In genomic region chr4:2803624-2804448, GRCh38 we compare ENCODE assay signal across 8 cellular contexts. TPM values are rescaled to one million over a fixed set of nuclear protein-coding genes. Genes with fewer than 3 reads are reported as not detected.
A peak's percentile ranks its signal among the peaks of the same experiment; 100 is the strongest.
DNase-seq lines count a peak whose midpoint lies in the region; ATAC-seq and TF ChIP-seq lines count a peak whose summit lies in the region.

No MANE protein-coding gene starts in this region.

- H3K9me3 ChIP-seq in adipocyte (ENCODE audit: control insufficient read depth, low read length), result no peaks in the 10 kb centered on the region
- no peaks in the 10 kb centered on the region for H3K9me3 ChIP-seq in upper lobe of right lung
- H3K9me3 ChIP-seq in endodermal cell (ENCODE audit: control insufficient read depth, low read length), result no peaks in the 10 kb centered on the region

- no peaks in the 10 kb centered on the region for H3K9me3 Mint-ChIP-seq in activated naive CD8-positive, alpha-beta T cell treated with anti-CD3 and anti-CD28 coated beads, Interleukin-2, amount 10 ng/mL, durations not matched to agents 7 days and 5 days
- H3K9me3 Mint-ChIP-seq in activated naive CD8-positive, alpha-beta T cell treated with anti-CD3 and anti-CD28 coated beads for 36 hours, result no peaks in the 10 kb centered on the region
- H3K9me3 Mint-ChIP-seq in endodermal cell, result no peaks in the 10 kb centered on the region

- peaks cover 1% of the 10 kb centered on the region for H3K36me3 Mint-ChIP-seq in activated naive CD8-positive, alpha-beta T cell treated with anti-CD3 and anti-CD28 coated beads, Interleukin-2, amount 10 ng/mL, durations not matched to agents 7 days and 5 days
- H3K36me3 Mint-ChIP-seq in activated naive CD8-positive, alpha-beta T cell treated with anti-CD3 and anti-CD28 coated beads for 36 hours, result peaks cover 4% of the 10 kb centered on the region
- H3K36me3 Mint-ChIP-seq in endodermal cell (ENCODE audit: low read depth), result no peaks in the 10 kb centered on the region

- H3K4me1 ChIP-seq in adipocyte (ENCODE audit: control insufficient read depth, insufficient read depth, low read length) (peaks cover 74% of the 10 kb centered on the region), upper lobe of right lung (peaks cover 89% of the 10 kb centered on the region), endodermal cell (ENCODE audit: control insufficient read depth, insufficient read depth, low read length) (no peaks in the 10 kb centered on the region)

- H3K27me3 ChIP-seq in adipocyte (replicated peaks; ENCODE audit: control insufficient read depth, insufficient read depth, low read length) (no peaks in the 10 kb centered on the region), upper lobe of right lung (no peaks in the 10 kb centered on the region), endodermal cell (ENCODE audit: control insufficient read depth, insufficient read depth, low read length, poor library complexity, severe bottlenecking) (no peaks in the 10 kb centered on the region)

- H3K27ac ChIP-seq in upper lobe of right lung (peak overlapping the region; percentile 85), endodermal cell (ENCODE audit: low read depth, low read length) (no peak overlapping the region)

- H3K9ac ChIP-seq in adipocyte (ENCODE audit: low read length), result peak overlapping the region; percentile 45
- no peak overlapping the region for H3K9ac ChIP-seq in endodermal cell (ENCODE audit: extremely low read depth, low read length, poor library complexity, severe bottlenecking)

- H3K4me3 Mint-ChIP-seq in activated naive CD8-positive, alpha-beta T cell treated with anti-CD3 and anti-CD28 coated beads, Interleukin-2, amount 10 ng/mL, durations not matched to agents 7 days and 5 days, result no peak overlapping the region
- H3K4me3 Mint-ChIP-seq in activated naive CD8-positive, alpha-beta T cell treated with anti-CD3 and anti-CD28 coated beads for 36 hours, result no peak overlapping the region
- no peak overlapping the region for H3K4me3 Mint-ChIP-seq in endodermal cell

- H3K27ac Mint-ChIP-seq in activated naive CD8-positive, alpha-beta T cell treated with anti-CD3 and anti-CD28 coated beads, Interleukin-2, amount 10 ng/mL, durations not matched to agents 7 days and 5 days, result no peak overlapping the region
- no peak overlapping the region for H3K27ac Mint-ChIP-seq in activated naive CD8-positive, alpha-beta T cell treated with anti-CD3 and anti-CD28 coated beads for 36 hours
- no peak overlapping the region for H3K27ac Mint-ChIP-seq in endodermal cell

- H3K27me3 Mint-ChIP-seq in activated naive CD8-positive, alpha-beta T cell treated with anti-CD3 and anti-CD28 coated beads, Interleukin-2, amount 10 ng/mL, durations not matched to agents 7 days and 5 days, result no peaks in the 10 kb centered on the region
- no peaks in the 10 kb centered on the region for H3K27me3 Mint-ChIP-seq in activated naive CD8-positive, alpha-beta T cell treated with anti-CD3 and anti-CD28 coated beads for 36 hours
- H3K27me3 Mint-ChIP-seq in endodermal cell (ENCODE audit: insufficient read depth), result no peaks in the 10 kb centered on the region

- intact Hi-C loops in upper lobe of right lung (cut with DNase I), result no loop called here

- H3K4me1 Mint-ChIP-seq in activated naive CD8-positive, alpha-beta T cell treated with anti-CD3 and anti-CD28 coated beads, Interleukin-2, amount 10 ng/mL, durations not matched to agents 7 days and 5 days, result peaks cover 24% of the 10 kb centered on the region
- H3K4me1 Mint-ChIP-seq in activated naive CD8-positive, alpha-beta T cell treated with anti-CD3 and anti-CD28 coated beads for 36 hours, result peaks cover 22% of the 10 kb centered on the region
- H3K4me1 Mint-ChIP-seq in endodermal cell, result peaks cover 7% of the 10 kb centered on the region

- H3K4me3 ChIP-seq in adipocyte (ENCODE audit: low read length), result no peak overlapping the region
- no peak overlapping the region for H3K4me3 ChIP-seq in upper lobe of right lung
- no peak overlapping the region for H3K4me3 ChIP-seq in endodermal cell (ENCODE audit: low read length)

- no peak for TF ChIP-seq CTCF in upper lobe of right lung (IDR thresholded peaks at IDR 0.05)
- TF ChIP-seq CTCF in endodermal cell (conservative IDR thresholded peaks at IDR 0.05), result no peak

- DNase-seq in activated naive CD8-positive, alpha-beta T cell treated with anti-CD3 and anti-CD28 coated beads, Interleukin-2, amount 10 ng/mL, durations not matched to agents 7 days and 5 days, result peak; percentile 28
- DNase-seq in activated naive CD8-positive, alpha-beta T cell treated with anti-CD3 and anti-CD28 coated beads for 36 hours, result no peak
- DNase-seq in adipocyte (ENCODE audit: low read depth) (no peak), left lobe of liver (ENCODE audit: low spot score) (peak; percentile 54), upper lobe of right lung (peak; percentile 77), endodermal cell (no peak), globus pallidus (ENCODE audit: low spot score) (no peak)

- POLR2A ChIA-PET in activated naive CD8-positive, alpha-beta T cell treated with anti-CD3 and anti-CD28 coated beads, Interleukin-2, amount 10 ng/mL, durations not matched to agents 7 days and 5 days (lab: Charles Lee), result no interaction called here

- H3K36me3 ChIP-seq in adipocyte (ENCODE audit: control insufficient read depth, insufficient read depth, low read length, severe bottlenecking) (no peaks in the 10 kb centered on the region), upper lobe of right lung (no peaks in the 10 kb centered on the region), endodermal cell (ENCODE audit: control insufficient read depth, insufficient read depth, low read length) (no peaks in the 10 kb centered on the region)

- ATAC-seq in activated naive CD8-positive, alpha-beta T cell treated with anti-CD3 and anti-CD28 coated beads, Interleukin-2, amount 10 ng/mL, durations not matched to agents 7 days and 5 days (ENCODE audit: low read depth), result no peak
- ATAC-seq in left lobe of liver (no peak), upper lobe of right lung (peak; percentile 34), GM18519 (IDR thresholded peaks at IDR 0.05; ENCODE audit: low FRiP score, unreplicated experiment) (no peak)

- WGBS in endodermal cell (ENCODE audit: insufficient coverage in 1 of 2, insufficient read length in 1 of 2), 2 experiments, result 92 to 93% methylated on average over 18 to 20 of the region's 20 CpGs

RNA-seq across cellular contexts. Expression of gene SH3BP2, which starts 11.0 kb away (rescaled TPM):
- total RNA-seq in activated naive CD8-positive, alpha-beta T cell treated with anti-CD3 and anti-CD28 coated beads, Interleukin-2, amount 10 ng/mL, durations not matched to agents 7 days and 5 days, result 10 to 100 TPM; 82.6 to 83.7 TPM
- total RNA-seq in activated naive CD8-positive, alpha-beta T cell treated with anti-CD3 and anti-CD28 coated beads for 36 hours, result 10 to 100 TPM; 72.2 to 74.1 TPM
- 59.8 TPM for total RNA-seq in left lobe of liver
- 99.0 TPM for total RNA-seq in upper lobe of right lung
- 10 to 100 TPM; 40.5 to 43.8 TPM for total RNA-seq in endodermal cell
- polyA plus RNA-seq in endodermal cell (2013, experiment 1 of 2), result 28.2 TPM
- 21.3 TPM for polyA plus RNA-seq in endodermal cell (2013, experiment 2 of 2)

RNA-seq across cellular contexts. Expression of gene ADD1, which starts 39.8 kb away (rescaled TPM):
- 100 to 1,000 TPM; 261 to 276 TPM for total RNA-seq in activated naive CD8-positive, alpha-beta T cell treated with anti-CD3 and anti-CD28 coated beads, Interleukin-2, amount 10 ng/mL, durations not matched to agents 7 days and 5 days
- total RNA-seq in activated naive CD8-positive, alpha-beta T cell treated with anti-CD3 and anti-CD28 coated beads for 36 hours, result 100 to 1,000 TPM; 136 TPM
- 113 TPM for total RNA-seq in left lobe of liver
- 286 TPM for total RNA-seq in upper lobe of right lung
- total RNA-seq in endodermal cell, result 100 to 1,000 TPM; 231 to 257 TPM
- 244 TPM for polyA plus RNA-seq in endodermal cell (2013, experiment 1 of 2)
- 230 TPM for polyA plus RNA-seq in endodermal cell (2013, experiment 2 of 2)

RNA-seq across cellular contexts. Expression of gene TNIP2, which starts 47.7 kb away (rescaled TPM):
- total RNA-seq in activated naive CD8-positive, alpha-beta T cell treated with anti-CD3 and anti-CD28 coated beads, Interleukin-2, amount 10 ng/mL, durations not matched to agents 7 days and 5 days, result 10 to 100 TPM; 47.0 to 50.0 TPM
- 10 to 100 TPM; 50.0 to 50.3 TPM for total RNA-seq in activated naive CD8-positive, alpha-beta T cell treated with anti-CD3 and anti-CD28 coated beads for 36 hours
- total RNA-seq in left lobe of liver (13.1 TPM), upper lobe of right lung (43.4 TPM), endodermal cell (10 to 100 TPM; 33.1 to 36.5 TPM)
- polyA plus RNA-seq in endodermal cell (2013, experiment 1 of 2), result 23.3 TPM
- 22.1 TPM for polyA plus RNA-seq in endodermal cell (2013, experiment 2 of 2)

Comparison
In these comparisons a context has a peak if more than half of its experiments do, and no peak if none do; other contexts are left out.
1. DNase-seq: peak in activated naive CD8-positive, alpha-beta T cell treated with anti-CD3 and anti-CD28 coated beads, Interleukin-2, amount 10 ng/mL, durations not matched to agents 7 days and 5 days (single experiment), left lobe of liver (single experiment) and upper lobe of right lung (single experiment); none in activated naive CD8-positive, alpha-beta T cell treated with anti-CD3 and anti-CD28 coated beads for 36 hours (single experiment), adipocyte (single experiment), endodermal cell (single experiment) and globus pallidus (single experiment).